16 cellular contexts compared by ENCODE assay signal in the genomic region with DNA sequence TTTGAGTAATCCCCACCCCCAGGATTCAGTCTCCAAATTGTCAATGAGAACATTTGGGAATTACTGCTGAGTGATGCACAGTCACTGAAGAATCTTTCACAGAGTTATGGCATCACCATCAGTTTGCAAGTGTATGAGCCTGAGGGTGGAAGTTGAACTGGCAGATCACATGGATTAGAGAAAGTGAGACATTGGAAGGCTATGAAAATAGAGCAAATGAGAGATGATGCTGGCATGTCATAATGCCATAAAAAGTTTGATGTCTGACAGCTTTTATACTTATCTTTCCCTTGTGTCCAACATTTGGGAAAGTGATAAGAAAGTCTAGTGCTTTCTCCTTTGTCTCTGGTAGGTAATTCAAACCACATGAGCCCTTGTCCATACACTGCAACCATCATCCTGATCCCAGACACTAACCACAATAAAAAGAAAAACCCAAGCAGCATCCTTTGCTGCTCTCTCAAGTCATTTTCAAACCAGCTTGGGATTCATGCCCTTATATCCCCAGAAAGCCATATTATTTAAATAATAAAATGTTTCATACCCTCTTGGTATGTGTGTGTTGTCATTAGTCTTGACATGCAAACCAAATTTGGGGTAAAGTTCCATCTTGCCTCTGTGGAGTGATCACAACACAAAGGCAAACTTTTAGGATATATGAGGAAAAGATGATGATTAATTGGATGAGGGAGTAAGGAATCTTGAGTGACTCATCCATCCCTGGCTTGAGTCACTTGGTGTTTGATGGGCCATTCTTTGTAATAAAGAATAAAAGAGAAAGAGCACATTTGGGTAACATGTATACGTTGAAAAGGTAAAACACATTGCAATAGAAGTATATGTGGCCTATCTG.
DNase-seq lines count a peak whose midpoint lies in the region; ATAC-seq and TF ChIP-seq lines count a peak whose summit lies in the region.
"Had no signal": no experiment of that assay in that cellular context is flagged by ENCODE, and none has a peak within 500 bp of the region (broad histone marks: within the 10 kb centered on the region; RNA-seq: fewer than 3 reads in every experiment).

No MANE protein-coding gene starts in this region.

- H3K36me3 ChIP-seq in psoas muscle (ENCODE audit: insufficient read depth in 1 of 2, low read depth in 1 of 2): no peaks in the 10 kb centered on the region
- H3K36me3 ChIP-seq: vagina had no signal

- DNase-seq in AG20443 (ENCODE audit: low spot score) (peak; percentile 19), NCI-H226 (peak; percentile 79), choroid plexus epithelial cell (ENCODE audit: low read depth) (peak; percentile 30), kidney tubule cell (ENCODE audit: low spot score) (peak; percentile 79), psoas muscle (no peak), NCI-H2171 (lab: John Stamatoyannopoulos, UW) (no peak), NCI-H748 treated with DMSO at 0.1 percent for 48 hours (lab: John Stamatoyannopoulos, UW) (no peak), KG1 (lab: John Stamatoyannopoulos, UW) (no peak)
- DNase-seq: activated effector memory CD4-positive, alpha-beta T cell treated with anti-CD3 and anti-CD28 coated beads, Interleukin-2, amount 50 U/mL, for 16 hours; AML-193; NCI-H2107; NCI-H774 had no signal

- H3K9me3 ChIP-seq in psoas muscle: no peaks in the 10 kb centered on the region
- H3K9me3 ChIP-seq: vagina had no signal

- intact Hi-C loops in psoas muscle (cut with DNase I): no loop called here

- H3K4me3 ChIP-seq in choroid plexus epithelial cell (ENCODE audit: low read depth, low read length): no peak overlapping the region
- H3K4me3 ChIP-seq in psoas muscle: no peak overlapping the region
- H3K4me3 ChIP-seq: lung, vagina had no signal

- ATAC-seq in psoas muscle: no peak
- ATAC-seq: Panc1, WTC11 had no signal

- 69 to 70% (median 70%) methylated on average over 1 of the region's 1 CpG for WGBS in psoas muscle, 3 donors

- TF ChIP-seq CTCF in choroid plexus epithelial cell (conservative IDR thresholded peaks at IDR 0.05; ENCODE audit: low read depth, low read length): no peak
- no peak for TF ChIP-seq CTCF in psoas muscle (IDR thresholded peaks at IDR 0.05)

- no peaks in the 10 kb centered on the region for H3K4me1 ChIP-seq in psoas muscle
- H3K4me1 ChIP-seq: vagina had no signal

- H3K27me3 ChIP-seq in psoas muscle (ENCODE audit: insufficient read depth in 3 of 3, low read length in 2 of 3): no peaks in the 10 kb centered on the region
- H3K27me3 ChIP-seq: vagina had no signal

- H3K27ac ChIP-seq in psoas muscle: no peak overlapping the region
- H3K27ac ChIP-seq: vagina had no signal

Comparison
In these comparisons a context has a peak if more than half of its experiments do, and no peak if none do; other contexts are left out.
1. DNase-seq: peak in AG20443 (single experiment), NCI-H226 (single experiment), choroid plexus epithelial cell (single experiment) and kidney tubule cell (single experiment); none in psoas muscle (0 of 2), NCI-H2171 (single experiment), NCI-H748 treated with DMSO at 0.1 percent for 48 hours (single experiment) and KG1 (single experiment).